In the genomic region with DNA sequence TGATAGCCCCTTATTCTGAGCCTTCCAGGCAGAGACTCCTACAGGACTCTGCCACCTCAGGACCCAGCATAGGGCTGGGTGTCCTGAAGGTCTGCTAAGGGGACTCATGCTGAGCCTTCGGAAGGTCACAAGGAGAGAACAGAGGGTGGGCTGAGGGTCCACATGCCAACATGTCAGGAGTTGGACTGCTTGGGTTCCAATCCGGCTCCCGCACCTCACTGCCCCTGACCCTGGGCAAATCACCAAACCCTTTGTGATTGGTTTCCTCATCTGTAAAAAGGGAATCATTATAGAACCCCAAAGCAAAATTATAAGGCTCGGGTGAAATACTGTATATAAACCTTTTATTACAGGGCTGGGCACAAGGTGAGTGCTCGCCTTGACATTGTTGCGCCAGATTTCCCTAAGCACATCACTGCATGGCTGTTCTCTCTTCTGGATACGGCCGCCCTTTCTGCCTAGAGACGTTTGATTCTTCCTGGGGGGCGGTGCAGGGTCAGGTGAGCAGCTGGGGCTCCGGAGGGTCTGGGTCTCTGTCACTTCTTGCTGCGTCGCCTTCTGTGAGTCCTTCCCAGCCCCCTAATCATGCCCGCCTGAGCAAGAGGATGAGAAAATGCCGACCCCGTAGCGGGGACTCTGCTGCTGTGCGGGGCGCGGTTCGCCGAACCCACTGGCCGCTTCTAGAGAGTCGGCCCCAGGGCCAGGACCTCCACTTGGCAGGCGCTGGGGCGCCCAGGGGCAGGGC, we compare ENCODE assay signal across 8 cellular contexts.
A peak's percentile ranks its signal among the peaks of the same experiment; 100 is the strongest.
DNase-seq lines count a peak whose midpoint lies in the region; ATAC-seq, FAIRE-seq and TF ChIP-seq lines count a peak whose summit lies in the region.

No MANE protein-coding gene starts in this region.

- FAIRE-seq in bronchial epithelial cell (lab: Jason Lieb, UNC) (no peak), frontal cortex (lab: Jason Lieb, UNC) (no peak)

- 21% methylated on average over 26 of the region's 26 CpGs for WGBS in HUES64
- WGBS in mesodermal cell (ENCODE audit: insufficient coverage in 2 of 2), 2 experiments, result 18 to 23% methylated on average over 12 to 21 of the region's 26 CpGs

- H3K9ac ChIP-seq in HUES64 (ENCODE audit: low read depth, low read length), result 0 out of 2 replicates have a peak overlapping the region, but pooled peaks have one; percentile 15

- ATAC-seq in HG03520 (IDR thresholded peaks at IDR 0.05; ENCODE audit: unreplicated experiment), result no peak

- H3K4me3 ChIP-seq in AG09309 (ENCODE audit: control insufficient read depth, low read depth, low read length) (peak overlapping the region; percentile 53), HUES64 (ENCODE audit: low read length) (peak overlapping the region; percentile 74), bronchial epithelial cell (ENCODE audit: low read depth, low read length) (peak overlapping the region; percentile 68), mesodermal cell (ENCODE audit: extremely low read depth, insufficient read depth, low read length, poor library complexity, severe bottlenecking) (peak overlapping the region; percentile 36)

- no peaks in the 10 kb centered on the region for H3K36me3 ChIP-seq in HUES64 (ENCODE audit: insufficient read depth, low read length)
- H3K36me3 ChIP-seq in bronchial epithelial cell (ENCODE audit: control insufficient read depth, insufficient read depth, low read length), result no peaks in the 10 kb centered on the region
- no peaks in the 10 kb centered on the region for H3K36me3 ChIP-seq in mesodermal cell (ENCODE audit: control insufficient read depth, insufficient read depth, low read length)

- H3K27me3 ChIP-seq in HUES64 (ENCODE audit: insufficient read depth, low read length) (peaks cover 37% of the 10 kb centered on the region), bronchial epithelial cell (ENCODE audit: control insufficient read depth, insufficient read depth, low read length) (no peaks in the 10 kb centered on the region)

- no peaks in the 10 kb centered on the region for H3K9me3 ChIP-seq in HUES64 (ENCODE audit: insufficient read depth, low read depth, low read length)
- H3K9me3 ChIP-seq in mesodermal cell (ENCODE audit: control insufficient read depth, low read length), result no peaks in the 10 kb centered on the region

- DNase-seq in AG09309 (ENCODE audit: low read depth) (no peak), bronchial epithelial cell (ENCODE audit: low read depth) (no peak), HPDE6-E6E7 (ENCODE audit: extremely low spot score) (no peak), frontal cortex (ENCODE audit: low spot score in 2 of 2) (no peak), NK-92 (lab: John Stamatoyannopoulos, UW; ENCODE audit: unreplicated experiment) (no peak)

- H3K4me1 ChIP-seq in HUES64 (ENCODE audit: insufficient read depth, low read length) (no peaks in the 10 kb centered on the region), mesodermal cell (ENCODE audit: control insufficient read depth, insufficient read depth, low read length, poor library complexity, severe bottlenecking) (peaks cover 14% of the 10 kb centered on the region)

- H3K27ac ChIP-seq in HUES64 (ENCODE audit: low read depth, low read length) (no peak overlapping the region), mesodermal cell (ENCODE audit: low read depth, low read length, severe bottlenecking) (peak overlapping the region; percentile 79)

- TF ChIP-seq CTCF in AG09309 (IDR thresholded peaks at IDR 0.05; ENCODE audit: control insufficient read depth, insufficient read depth, low read depth, low read length, missing control alignments) (no peak), bronchial epithelial cell (IDR thresholded peaks at IDR 0.05; ENCODE audit: insufficient read depth, low read length, severe bottlenecking) (no peak)
